Comparison of ENCODE assay signal across 8 cellular contexts in the genomic region with DNA sequence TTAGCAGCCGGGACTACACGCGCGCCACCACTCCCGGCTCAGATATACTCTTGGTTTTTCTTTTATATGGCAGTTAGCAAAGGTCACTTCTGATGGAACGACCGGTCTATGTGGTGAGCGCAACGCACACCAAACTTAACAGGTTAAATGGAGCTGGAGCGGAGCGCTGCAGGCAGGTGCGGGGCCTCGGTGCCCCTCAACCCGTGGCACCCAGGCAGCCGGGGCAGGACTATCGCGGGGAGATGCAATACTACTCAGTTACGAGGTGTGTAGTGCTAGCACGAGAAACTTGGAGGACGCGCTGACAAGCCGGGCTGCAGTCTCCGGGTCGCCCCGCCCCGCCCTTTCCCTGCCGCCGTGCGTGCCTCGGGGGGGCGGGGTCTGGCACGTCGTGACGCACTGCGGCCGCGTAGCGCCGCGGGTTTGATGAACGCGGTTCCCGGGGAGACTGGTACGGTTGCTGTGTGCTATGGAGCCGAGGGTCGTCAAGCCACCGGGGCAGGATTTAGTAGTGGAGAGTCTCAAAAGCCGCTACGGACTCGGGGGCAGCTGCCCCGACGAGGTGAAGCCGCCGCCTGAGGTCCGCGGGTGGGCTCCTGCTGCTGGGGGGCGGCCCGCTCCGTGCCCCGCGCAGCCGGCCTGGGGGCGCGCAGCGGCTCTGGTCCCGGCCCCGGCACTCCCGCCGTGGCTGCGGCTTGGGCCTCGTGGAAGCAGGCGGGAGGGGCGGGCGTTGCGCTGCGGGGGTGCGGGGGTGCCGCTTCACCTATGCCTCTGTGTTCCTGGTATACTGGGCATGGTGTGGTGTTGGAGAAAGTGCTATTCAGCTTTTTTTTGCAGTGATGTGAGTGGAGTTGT. TPM values are rescaled to one million over a fixed set of nuclear protein-coding genes. Genes with fewer than 3 reads are reported as not detected.
DNase-seq lines count a peak whose midpoint lies in the region; ATAC-seq lines count a peak whose summit lies in the region.

A gene with protein sequence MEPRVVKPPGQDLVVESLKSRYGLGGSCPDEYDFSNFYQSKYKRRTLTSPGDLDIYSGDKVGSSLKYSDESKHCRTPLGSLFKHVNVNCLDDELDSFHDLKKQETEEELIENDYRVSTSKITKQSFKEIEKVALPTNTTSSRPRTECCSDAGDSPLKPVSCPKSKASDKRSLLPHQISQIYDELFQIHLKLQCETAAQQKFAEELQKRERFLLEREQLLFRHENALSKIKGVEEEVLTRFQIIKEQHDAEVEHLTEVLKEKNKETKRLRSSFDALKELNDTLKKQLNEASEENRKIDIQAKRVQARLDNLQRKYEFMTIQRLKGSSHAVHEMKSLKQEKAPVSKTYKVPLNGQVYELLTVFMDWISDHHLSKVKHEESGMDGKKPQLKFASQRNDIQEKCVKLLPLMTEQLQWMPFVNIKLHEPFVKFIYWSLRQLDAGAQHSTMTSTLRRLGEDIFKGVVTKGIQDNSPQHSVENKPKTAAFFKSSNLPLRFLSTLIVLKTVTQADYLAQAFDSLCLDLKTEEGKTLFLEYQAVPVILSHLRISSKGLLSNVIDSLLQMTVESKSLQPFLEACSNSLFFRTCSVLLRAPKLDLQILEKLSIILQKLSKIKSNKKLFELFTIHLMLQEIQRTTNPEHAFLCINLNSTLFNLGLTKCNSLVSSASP (plus strand): TSS at position 418 of the 855 bp plus-strand sequence. CDS start 52 bp downstream, at position 470.

- no peak within 1 kb of the TSS for H2BK15ac ChIP-seq in mesendoderm (replicated peaks; ENCODE audit: low read depth)

- H3K79me2 ChIP-seq in mesendoderm (ENCODE audit: control insufficient read depth, insufficient read depth, low read length) = peaks cover 5% of the 10 kb centered on the region

- peak within 1 kb of the TSS; percentile 77 for H3K4me3 ChIP-seq in mesendoderm (ENCODE audit: low read length)

- no peak within 1 kb of the TSS for H3K4ac ChIP-seq in mesendoderm (ENCODE audit: low read depth, low read length)

- H4K8ac ChIP-seq in mesendoderm (ENCODE audit: low read depth, low read length) = no peak within 1 kb of the TSS

- H3K4me1 ChIP-seq in mesendoderm (ENCODE audit: control insufficient read depth, low read depth, low read length) = no peaks in the 10 kb centered on the region

- peak within 1 kb of the TSS; percentile 84 for H3K9ac ChIP-seq in mesendoderm (ENCODE audit: low read length)

- no peak within 1 kb of the TSS for H2BK5ac ChIP-seq in mesendoderm (ENCODE audit: low read length)

- peak within 1 kb of the TSS; percentile 89 to 98 for H3K4me3 Mint-ChIP-seq in effector memory CD8-positive, alpha-beta T cell

- WGBS in mesendoderm (ENCODE audit: extremely low coverage, insufficient coverage, low lambda C conversion rate) = no CpG with 5 or more reads among the region's 78 CpGs

- H3K27ac ChIP-seq in mesendoderm (ENCODE audit: low read depth, low read length) = peak within 1 kb of the TSS; percentile 75

- H3K23ac ChIP-seq in mesendoderm (ENCODE audit: low read length) = no peak within 1 kb of the TSS

- peak within 1 kb of the TSS; percentile 94 for H3K56ac ChIP-seq in mesendoderm (ENCODE audit: low read length)

- H2BK120ac ChIP-seq in mesendoderm (ENCODE audit: low read depth, low read length) = no peak within 1 kb of the TSS

- peak within 1 kb of the TSS; percentile 89 to 98 for H3K27ac Mint-ChIP-seq in effector memory CD8-positive, alpha-beta T cell

- no peaks in the 10 kb centered on the region for H3K27me3 ChIP-seq in mesendoderm (ENCODE audit: insufficient read depth, low read length, poor library complexity)

- H3K9me3 Mint-ChIP-seq in effector memory CD8-positive, alpha-beta T cell = no peaks in the 10 kb centered on the region

- peak within 1 kb of the TSS; percentile 89 for H3K4me2 ChIP-seq in mesendoderm (ENCODE audit: low read length)

- H2AK5ac ChIP-seq in mesendoderm (ENCODE audit: low read length) = no peak within 1 kb of the TSS

- ATAC-seq in GM19467 (IDR thresholded peaks at IDR 0.05; ENCODE audit: unreplicated experiment) = peak; percentile 93
- peak; percentile 96 for ATAC-seq in effector memory CD8-positive, alpha-beta T cell (replicated peaks)

- H3K27me3 Mint-ChIP-seq in effector memory CD8-positive, alpha-beta T cell = no peaks in the 10 kb centered on the region

- peaks cover 9 to 11% of the 10 kb centered on the region in 2 donors for H3K4me1 Mint-ChIP-seq in effector memory CD8-positive, alpha-beta T cell (ENCODE audit: low read depth in 2 of 2)

- H3K79me1 ChIP-seq in mesendoderm (ENCODE audit: low read length) = no peaks in the 10 kb centered on the region

- H3K36me3 ChIP-seq in mesendoderm (ENCODE audit: control insufficient read depth, insufficient read depth, low read length) = peaks cover 2% of the 10 kb centered on the region

- H3K36me3 Mint-ChIP-seq in effector memory CD8-positive, alpha-beta T cell (ENCODE audit: insufficient read depth) = peaks cover 33% of the 10 kb centered on the region

- no peak within 1 kb of the TSS for H4K5ac ChIP-seq in mesendoderm (ENCODE audit: low read length)

- no peak within 1 kb of the TSS for H3K18ac ChIP-seq in mesendoderm (ENCODE audit: low read length)

- DNase-seq in COLO668 (lab: John Stamatoyannopoulos, UW; ENCODE audit: unreplicated experiment) (peak; percentile 95), HPDE6-E6E7 (ENCODE audit: extremely low spot score) (peak; percentile 86), NOMO-1 (lab: John Stamatoyannopoulos, UW; ENCODE audit: unreplicated experiment in 2 of 2) (peak; percentile 84 to 88), mesendoderm (peak; percentile 96)
- peak; percentile 95 for DNase-seq in activated CD8-positive, alpha-beta memory T cell treated with anti-CD3 and anti-CD28 coated beads for 24 hours
- peak; percentile 92 for DNase-seq in effector memory CD8-positive, alpha-beta T cell
- DNase-seq in stimulated activated CD8-positive, alpha-beta memory T cell treated with anti-CD3 and anti-CD28 coated beads, Interleukin-12 subunit alpha, Interleukin-12 subunit beta, amount 100 ng/mL, for 4 hours (ENCODE audit: low read depth) = peak; percentile 81

RNA-seq across cellular contexts. Expression of the gene that starts here (rescaled TPM):
- 19.4 TPM for polyA plus RNA-seq in mesendoderm (2013, experiment 1 of 2)
- polyA plus RNA-seq in mesendoderm (2013, experiment 2 of 2) = 19.5 TPM

Comparison
In these comparisons a context has a peak if more than half of its experiments do, and no peak if none do; other contexts are left out.
1. Peak in every context shown above with its lines: DNase-seq, ATAC-seq, H3K4me3 ChIP-seq and H3K27ac ChIP-seq.